1 cellular context compared by ENCODE assay signal in the genomic region with DNA sequence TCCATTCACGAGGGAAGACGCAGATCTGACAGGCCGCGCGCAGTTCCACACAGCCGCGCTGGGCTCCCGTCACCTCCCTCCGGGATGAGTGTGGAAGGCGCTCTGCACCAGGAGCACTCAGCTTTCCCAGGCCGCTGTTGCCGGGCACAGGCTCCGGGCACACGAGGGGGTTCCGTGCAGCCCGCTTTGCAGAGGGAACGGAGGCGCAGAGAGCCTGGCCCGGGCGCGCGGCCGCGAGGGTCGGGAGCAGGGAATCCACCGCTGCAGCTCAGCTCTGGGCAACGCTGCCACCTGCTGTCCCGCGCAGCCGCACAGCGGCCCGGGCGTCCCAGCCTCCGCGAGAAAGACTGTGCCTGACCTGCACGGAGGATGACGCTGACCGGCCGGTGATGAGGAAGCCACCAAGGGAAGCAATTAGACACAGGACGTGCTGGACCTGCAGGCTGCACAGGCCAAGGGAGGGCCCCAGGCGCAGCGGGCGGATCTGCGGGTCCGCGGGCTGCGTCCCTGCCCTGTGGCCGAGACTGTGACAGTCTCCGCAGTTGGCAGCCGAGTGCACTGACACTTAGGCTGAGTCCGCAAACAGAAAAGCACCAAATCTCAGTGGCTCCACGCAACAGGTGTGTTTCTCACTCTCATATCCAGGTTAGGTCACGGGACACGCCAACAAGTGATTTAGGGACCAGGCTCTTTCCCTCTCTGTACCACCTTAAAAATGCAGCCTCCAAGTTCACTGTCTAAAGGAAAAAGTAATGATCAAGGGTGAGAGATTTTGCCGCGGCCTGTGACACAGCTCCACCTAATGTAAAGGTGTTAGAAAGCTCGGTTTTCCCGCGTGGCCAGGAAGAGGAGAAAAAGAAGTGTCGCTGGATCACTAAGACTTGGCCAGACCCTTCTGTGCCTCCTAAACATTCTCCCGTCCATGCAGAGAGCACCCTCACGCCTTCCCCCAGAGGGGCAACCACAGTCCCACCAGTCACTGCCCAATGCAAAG.
TF ChIP-seq lines count a peak whose summit lies in the region.

No MANE protein-coding gene starts in this region.

TF ChIP-seq in HCT116, 20 proteins besides CTCF, POLR2A, EP300 and RAD21 (continued from another document):
- TF ChIP-seq, protein P1, sequence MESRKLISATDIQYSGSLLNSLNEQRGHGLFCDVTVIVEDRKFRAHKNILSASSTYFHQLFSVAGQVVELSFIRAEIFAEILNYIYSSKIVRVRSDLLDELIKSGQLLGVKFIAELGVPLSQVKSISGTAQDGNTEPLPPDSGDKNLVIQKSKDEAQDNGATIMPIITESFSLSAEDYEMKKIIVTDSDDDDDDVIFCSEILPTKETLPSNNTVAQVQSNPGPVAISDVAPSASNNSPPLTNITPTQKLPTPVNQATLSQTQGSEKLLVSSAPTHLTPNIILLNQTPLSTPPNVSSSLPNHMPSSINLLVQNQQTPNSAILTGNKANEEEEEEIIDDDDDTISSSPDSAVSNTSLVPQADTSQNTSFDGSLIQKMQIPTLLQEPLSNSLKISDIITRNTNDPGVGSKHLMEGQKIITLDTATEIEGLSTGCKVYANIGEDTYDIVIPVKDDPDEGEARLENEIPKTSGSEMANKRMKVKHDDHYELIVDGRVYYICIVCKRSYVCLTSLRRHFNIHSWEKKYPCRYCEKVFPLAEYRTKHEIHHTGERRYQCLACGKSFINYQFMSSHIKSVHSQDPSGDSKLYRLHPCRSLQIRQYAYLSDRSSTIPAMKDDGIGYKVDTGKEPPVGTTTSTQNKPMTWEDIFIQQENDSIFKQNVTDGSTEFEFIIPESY (IDR thresholded peaks at IDR 0.05; ENCODE audit: extremely low read depth, insufficient replicate concordance, low read length): no peak
- TF ChIP-seq, protein P2, sequence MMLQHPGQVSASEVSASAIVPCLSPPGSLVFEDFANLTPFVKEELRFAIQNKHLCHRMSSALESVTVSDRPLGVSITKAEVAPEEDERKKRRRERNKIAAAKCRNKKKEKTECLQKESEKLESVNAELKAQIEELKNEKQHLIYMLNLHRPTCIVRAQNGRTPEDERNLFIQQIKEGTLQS (IDR thresholded peaks at IDR 0.05): no peak
- no peak for TF ChIP-seq TCF7L2 (IDR thresholded peaks at IDR 0.05; ENCODE audit: borderline replicate concordance, extremely low read depth, insufficient read depth, insufficient read length)
- TF ChIP-seq FOSL1 (IDR thresholded peaks at IDR 0.05; ENCODE audit: low read depth): no peak
- TF ChIP-seq JUND (IDR thresholded peaks at IDR 0.05): no peak
TF ChIP-seq in HCT116: peak in this region for 0.
